8 cellular contexts compared by ENCODE assay signal in the genomic region with DNA sequence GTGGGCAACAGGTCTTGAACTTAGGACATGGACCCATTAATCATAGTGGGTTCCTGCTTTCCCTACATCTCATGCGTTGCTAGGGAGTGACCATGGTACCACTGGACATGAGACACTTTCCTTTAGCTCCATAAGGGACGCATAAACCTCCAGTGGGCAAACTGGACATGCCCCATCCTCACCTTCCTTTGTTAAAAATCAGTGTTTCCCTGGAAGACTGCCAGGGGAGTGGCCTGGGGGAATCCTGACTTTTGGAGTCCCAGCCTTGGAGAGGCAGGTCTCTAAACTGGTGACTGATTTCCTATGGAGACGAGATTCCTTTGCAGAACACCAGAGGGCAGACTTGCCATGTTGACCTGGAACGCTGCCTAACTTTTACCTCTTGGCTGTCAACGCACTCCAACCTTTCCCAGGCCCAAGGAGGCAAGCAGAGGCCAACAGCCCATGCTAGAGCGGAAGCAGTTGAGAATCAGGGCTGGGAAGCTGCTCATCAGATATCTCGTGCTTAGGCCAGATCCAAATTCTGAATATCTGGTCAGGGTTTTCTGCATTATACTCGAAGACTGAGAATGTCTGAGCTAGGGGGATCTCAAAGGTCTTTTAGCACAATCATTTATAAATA. TPM values are rescaled to one million over a fixed set of nuclear protein-coding genes. Genes with fewer than 3 reads are reported as not detected.
DNase-seq lines count a peak whose midpoint lies in the region; ATAC-seq and TF ChIP-seq lines count a peak whose summit lies in the region.

No MANE protein-coding gene starts in this region.

- DNase-seq in CD4-positive, CD25-positive, alpha-beta regulatory T cell = peak; percentile 26 to 73 (median 58)
- peak; percentile 78 for DNase-seq in NAMALWA (ENCODE audit: low spot score)
- peak; percentile 18 for DNase-seq in T-helper 22 cell (ENCODE audit: low read depth)
- DNase-seq in iPS-NIHi11 (ENCODE audit: low spot score) = peak; percentile 80
- DNase-seq in stimulated activated CD4-positive, alpha-beta T cell treated with anti-CD3 and anti-CD28 coated beads, Interleukin-12 subunit alpha, Interleukin-12 subunit beta, amount 100 ng/mL, for 48 hours (ENCODE audit: low read depth in 2 of 3, low spot score in 1 of 3) = peak; percentile 32 to 59 (median 39)

- peaks cover 0 to 6% (median 2%) of the 10 kb centered on the region in 4 donors for H3K4me1 Mint-ChIP-seq in CD4-positive, CD25-positive, alpha-beta regulatory T cell
- peaks cover 16% of the 10 kb centered on the region for H3K4me1 Mint-ChIP-seq in brain

- H3K4me3 ChIP-seq in CD4-positive, CD25-positive, alpha-beta regulatory T cell (ENCODE audit: low read depth, low read length) = no peak overlapping the region

- H3K27me3 Mint-ChIP-seq in CD4-positive, CD25-positive, alpha-beta regulatory T cell = no peaks in the 10 kb centered on the region
- H3K27me3 Mint-ChIP-seq in brain = peaks cover 3% of the 10 kb centered on the region

- no peaks in the 10 kb centered on the region for H3K9me3 ChIP-seq in CD4-positive, CD25-positive, alpha-beta regulatory T cell (ENCODE audit: control insufficient read depth in 2 of 2, low read length in 2 of 2)

- H3K4me3 Mint-ChIP-seq in CD4-positive, CD25-positive, alpha-beta regulatory T cell = no peak overlapping the region
- peak overlapping the region in 1 of 5 experiments; percentile 41 for H3K4me3 Mint-ChIP-seq in brain

- no peaks in the 10 kb centered on the region for H3K4me1 ChIP-seq in CD4-positive, CD25-positive, alpha-beta regulatory T cell (ENCODE audit: control insufficient read depth, insufficient read depth, low read length, poor library complexity, severe bottlenecking)

- peak overlapping the region; percentile 3 to 77 (median 74) for H3K27ac Mint-ChIP-seq in CD4-positive, CD25-positive, alpha-beta regulatory T cell
- H3K27ac Mint-ChIP-seq in brain = peak overlapping the region in 4 of 5 experiments; percentile 44 to 53 (median 51)

- peak; percentile 72 to 85 for TF ChIP-seq CTCF in brain (conservative IDR thresholded peaks at IDR 0.05)

- no peaks in the 10 kb centered on the region for H3K27me3 ChIP-seq in CD4-positive, CD25-positive, alpha-beta regulatory T cell (ENCODE audit: control insufficient read depth, insufficient read depth, low read length)

- H3K36me3 Mint-ChIP-seq in CD4-positive, CD25-positive, alpha-beta regulatory T cell = no peaks in the 10 kb centered on the region
- H3K36me3 Mint-ChIP-seq in brain = no peaks in the 10 kb centered on the region

- peak; percentile 59 to 65 for ATAC-seq in CD4-positive, CD25-positive, alpha-beta regulatory T cell (ENCODE audit: low read depth in 2 of 2)
- ATAC-seq in GM19452 (IDR thresholded peaks at IDR 0.05; ENCODE audit: unreplicated experiment) (peak; percentile 65), HG03460 (IDR thresholded peaks at IDR 0.05; ENCODE audit: unreplicated experiment) (no peak)

- H3K27ac ChIP-seq in CD4-positive, CD25-positive, alpha-beta regulatory T cell (ENCODE audit: insufficient read depth, low read length, poor library complexity, severe bottlenecking) = no peak overlapping the region

- H3K36me3 ChIP-seq in CD4-positive, CD25-positive, alpha-beta regulatory T cell (ENCODE audit: control insufficient read depth, insufficient read depth, low read length) = no peaks in the 10 kb centered on the region

- H3K9me3 Mint-ChIP-seq in CD4-positive, CD25-positive, alpha-beta regulatory T cell = peaks cover 0 to 2% (median 0%) of the 10 kb centered on the region in 7 donors
- peaks cover 0 to 3% (median 0%) of the 10 kb centered on the region in 5 experiments for H3K9me3 Mint-ChIP-seq in brain

RNA-seq across cellular contexts. Expression of a gene that starts 2.6 kb away (rescaled TPM):
- total RNA-seq in CD4-positive, CD25-positive, alpha-beta regulatory T cell = not detected
- not detected for polyA plus RNA-seq in CD4-positive, CD25-positive, alpha-beta regulatory T cell
- polyA plus RNA-seq in brain (ENCODE audit: insufficient read depth, low read depth, low replicate concordance) = not detected

RNA-seq across cellular contexts. Expression of a gene that starts 36.4 kb away (rescaled TPM):
- total RNA-seq in CD4-positive, CD25-positive, alpha-beta regulatory T cell = 300 TPM
- 10 to 100 TPM; 12.5 to 24.1 (median 14.7) TPM for polyA plus RNA-seq in CD4-positive, CD25-positive, alpha-beta regulatory T cell
- polyA plus RNA-seq in brain (ENCODE audit: insufficient read depth, low read depth, low replicate concordance) = 9.0 TPM

Comparison
In these comparisons a context has a peak if more than half of its experiments do, and no peak if none do; other contexts are left out.
1. DNase-seq: peak in every context shown above with its lines; median percentile 80 in iPS-NIHi11; 78 in NAMALWA; 58 in CD4-positive, CD25-positive, alpha-beta regulatory T cell; 39 in stimulated activated CD4-positive, alpha-beta T cell treated with anti-CD3 and anti-CD28 coated beads, Interleukin-12 subunit alpha, Interleukin-12 subunit beta, amount 100 ng/mL, for 48 hours; 18 in T-helper 22 cell.